1 cellular context compared by ENCODE assay signal in the genomic region with DNA sequence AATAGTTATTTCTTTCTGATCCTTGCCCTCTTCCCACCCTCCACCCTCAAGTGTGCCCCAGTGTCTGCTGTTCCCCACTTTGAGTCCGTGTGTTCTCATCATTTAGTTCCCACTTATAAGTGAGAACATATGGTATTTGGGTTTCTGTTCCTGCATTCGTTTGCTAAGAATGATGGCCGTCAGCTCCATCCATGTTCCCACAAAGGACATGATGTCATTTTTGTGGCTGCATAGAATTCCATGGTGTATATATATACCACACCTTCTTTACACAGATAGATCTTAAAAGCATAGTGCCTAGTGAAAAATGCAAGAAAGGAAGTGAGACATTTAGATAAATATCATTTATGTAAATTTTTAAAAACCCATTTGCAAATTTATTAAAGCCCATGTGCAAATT.
TF ChIP-seq lines count a peak whose summit lies in the region.

No MANE protein-coding gene starts in this region.

TF ChIP-seq in HepG2, 621 proteins besides CTCF, POLR2A, EP300 and RAD21:
- TF ChIP-seq ZNF44 (CRISPR knock-in tag; IDR thresholded peaks at IDR 0.05) = no peak
- TF ChIP-seq ATF7 (IDR thresholded peaks at IDR 0.05) = peak; percentile 71
- TF ChIP-seq ATF7 (CRISPR knock-in tag; IDR thresholded peaks at IDR 0.05) = no peak
